In genomic region chr3:196339044-196339443, GRCh38 we compare ENCODE assay signal across 27 cellular contexts. TPM values are rescaled to one million over a fixed set of nuclear protein-coding genes. Genes with fewer than 3 reads are reported as not detected.
A peak's percentile ranks its signal among the peaks of the same experiment; 100 is the strongest.
DNase-seq lines count a peak whose midpoint lies in the region; TF ChIP-seq lines count a peak whose summit lies in the region.
"Had no signal": no experiment of that assay in that cellular context is flagged by ENCODE, and none has a peak within 500 bp of the region (broad histone marks: within the 10 kb centered on the region; RNA-seq: fewer than 3 reads in every experiment).

No MANE protein-coding gene starts in this region.

- H3K4me3 ChIP-seq in breast epithelium = no peak overlapping the region
- no peak overlapping the region for H3K4me3 ChIP-seq in SJSA1
- H3K4me3 ChIP-seq in BE2C (ENCODE audit: low read depth, low read length) = no peak overlapping the region
- H3K4me3 ChIP-seq in esophagus muscularis mucosa = no peak overlapping the region
- H3K4me3 ChIP-seq: adrenal gland had no signal

- H3K27me3 Mint-ChIP-seq in MCF 10A (ENCODE audit: insufficient read depth, unreplicated experiment) (no peaks in the 10 kb centered on the region), immature natural killer cell (ENCODE audit: low read depth in 3 of 3) (peaks cover 0 to 8% (median 1%) of the 10 kb centered on the region in 3 donors)
- H3K27me3 Mint-ChIP-seq: activated CD8-positive, alpha-beta T cell treated with anti-CD3 and anti-CD28 coated beads for 36 hours; CD4-positive, alpha-beta T cell; type B pancreatic cell had no signal

- 93% methylated on average over 5 of the region's 6 CpGs for whole genome bisulfite sequencing in esophagus muscularis mucosa

- POLR2A ChIA-PET in MCF 10A (lab: Yijun Ruan, JAX) = interaction anchor here (0.6 to 4.7 kb wide), 12 partner anchors 8 to 229 kb away, joined by 3 to 72 read pairs (median 5); partner anchors contain the start of genes DYNLT2B, FBXO45, RNF168 and UBXN7

- H3K4me3 Mint-ChIP-seq in MCF 10A (ENCODE audit: unreplicated experiment) (peak overlapping the region; percentile 55), immature natural killer cell (peak overlapping the region in 3 of 5 donors; percentile 9 to 94 (median 73))
- H3K4me3 Mint-ChIP-seq: activated CD8-positive, alpha-beta T cell treated with anti-CD3 and anti-CD28 coated beads for 36 hours; activated naive CD4-positive, alpha-beta T cell treated with anti-CD3 and anti-CD28 coated beads, Interleukin-2, amount 10 ng/mL, durations not matched to agents 7 days and 5 days; activated T-helper 17 cell treated with anti-CD3 and anti-CD28 coated beads, Interleukin-2, amount 50 U/mL, for 72 hours; brain; CD4-positive, alpha-beta T cell; neural crest cell; type B pancreatic cell had no signal

- intact Hi-C loops in MCF 10A (cut with micrococcal nuclease) (loop anchor here (2.0 to 5.0 kb wide), 2 partner anchors 92 to 163 kb away; partner anchors contain the start of gene RNF168), breast epithelium (cut with DNase I; ENCODE audit: low total_unique reads) (no loop called here), esophagus muscularis mucosa (cut with DNase I) (no loop called here)

- no peak for TF ChIP-seq EP300 in esophagus muscularis mucosa (IDR thresholded peaks at IDR 0.05)

- DNase-seq in MCF 10A (ENCODE audit: unreplicated experiment) (peak; percentile 21), breast epithelium (ENCODE audit: low spot score in 2 of 2) (no peak), SJSA1 (ENCODE audit: low read depth in 1 of 2, low spot score in 2 of 2) (peak in 1 of 2 experiments; percentile 15), immature natural killer cell (no peak), NCI-H1105 (lab: John Stamatoyannopoulos, UW) (no peak), BE2C (no peak), esophagus muscularis mucosa (ENCODE audit: extremely low spot score) (no peak)
- DNase-seq in effector CD4-positive, alpha-beta T cell = no peak
- DNase-seq: activated CD4-positive, alpha-beta T cell treated with anti-CD3 and anti-CD28 coated beads for 1 hour; activated CD8-positive, alpha-beta memory T cell treated with anti-CD3 and anti-CD28 coated beads, Interleukin-2, amount 50 U/mL, for 48 hours; activated CD8-positive, alpha-beta T cell treated with anti-CD3 and anti-CD28 coated beads for 36 hours; activated naive CD4-positive, alpha-beta T cell treated with anti-CD3 and anti-CD28 coated beads, Interleukin-2, amount 10 ng/mL, durations not matched to agents 7 days and 5 days; CD4-positive, alpha-beta T cell; H7; hypothalamus; retina; Right ventricle myocardium superior; stimulated activated naive CD4-positive, alpha-beta T cell had no signal

- H3K27ac Mint-ChIP-seq in MCF 10A (ENCODE audit: low read depth, unreplicated experiment) (peak overlapping the region; percentile 80), immature natural killer cell (peak overlapping the region; percentile 40 to 91 (median 70))
- H3K27ac Mint-ChIP-seq: activated CD8-positive, alpha-beta T cell treated with anti-CD3 and anti-CD28 coated beads for 36 hours; activated naive CD4-positive, alpha-beta T cell treated with anti-CD3 and anti-CD28 coated beads, Interleukin-2, amount 10 ng/mL, durations not matched to agents 7 days and 5 days; activated T-helper 17 cell treated with anti-CD3 and anti-CD28 coated beads, Interleukin-2, amount 50 U/mL, for 72 hours; brain; CD4-positive, alpha-beta T cell had no signal

- peaks cover 0 to 9% of the 10 kb centered on the region in 2 donors for H3K9me3 ChIP-seq in breast epithelium
- no peaks in the 10 kb centered on the region for H3K9me3 ChIP-seq in SJSA1 (replicated peaks)
- no peaks in the 10 kb centered on the region for H3K9me3 ChIP-seq in BE2C
- no peaks in the 10 kb centered on the region for H3K9me3 ChIP-seq in esophagus muscularis mucosa
- H3K9me3 ChIP-seq: adrenal gland had no signal

- no peaks in the 10 kb centered on the region for H3K9me3 Mint-ChIP-seq in MCF 10A (ENCODE audit: unreplicated experiment)
- no peaks in the 10 kb centered on the region for H3K9me3 Mint-ChIP-seq in immature natural killer cell
- H3K9me3 Mint-ChIP-seq: activated CD8-positive, alpha-beta T cell treated with anti-CD3 and anti-CD28 coated beads for 36 hours; activated naive CD4-positive, alpha-beta T cell treated with anti-CD3 and anti-CD28 coated beads, Interleukin-2, amount 10 ng/mL, durations not matched to agents 7 days and 5 days; activated T-helper 17 cell treated with anti-CD3 and anti-CD28 coated beads, Interleukin-2, amount 50 U/mL, for 72 hours; CD4-positive, alpha-beta T cell; neural crest cell; type B pancreatic cell had no signal

- H3K27ac ChIP-seq in breast epithelium (no peak overlapping the region), SJSA1 (peak overlapping the region; percentile 93), esophagus muscularis mucosa (replicated peaks in 1 of 4) (no peak overlapping the region)
- H3K27ac ChIP-seq: adrenal gland, parathyroid adenoma had no signal

- CTCF ChIA-PET in MCF 10A (lab: Yijun Ruan, JAX) = no interaction called here

- no peaks in the 10 kb centered on the region for H3K27me3 ChIP-seq in breast epithelium
- no peaks in the 10 kb centered on the region for H3K27me3 ChIP-seq in SJSA1 (replicated peaks)
- no peaks in the 10 kb centered on the region for H3K27me3 ChIP-seq in BE2C
- peaks cover 0 to 38% (median 0%) of the 10 kb centered on the region in 4 donors for H3K27me3 ChIP-seq in esophagus muscularis mucosa
- H3K27me3 ChIP-seq: adrenal gland had no signal

- TF ChIP-seq POLR2A in breast epithelium (IDR thresholded peaks at IDR 0.05) (no peak), esophagus muscularis mucosa (IDR thresholded peaks at IDR 0.05; ENCODE audit: low read depth) (no peak)

- H3K36me3 ChIP-seq in breast epithelium (no peaks in the 10 kb centered on the region), SJSA1 (no peaks in the 10 kb centered on the region), BE2C (no peaks in the 10 kb centered on the region), esophagus muscularis mucosa (no peaks in the 10 kb centered on the region)
- H3K36me3 ChIP-seq: adrenal gland had no signal

- TF ChIP-seq CTCF in MCF 10A (IDR thresholded peaks at IDR 0.05; ENCODE audit: unreplicated experiment) (no peak), breast epithelium (IDR thresholded peaks at IDR 0.05) (no peak), BE2C (IDR thresholded peaks at IDR 0.05; ENCODE audit: low read depth, low read length) (no peak), esophagus muscularis mucosa (IDR thresholded peaks at IDR 0.05) (no peak)

- TSS peak; percentile 30 for BruUV-seq in MCF 10A (replicated peaks; lab: Mats Ljungman, UMichigan)

- H3K4me1 Mint-ChIP-seq in MCF 10A (ENCODE audit: insufficient read depth, unreplicated experiment) (peaks cover 24% of the 10 kb centered on the region), immature natural killer cell (peaks cover 0 to 12% of the 10 kb centered on the region in 2 donors)
- H3K4me1 Mint-ChIP-seq: activated naive CD4-positive, alpha-beta T cell treated with anti-CD3 and anti-CD28 coated beads, Interleukin-2, amount 10 ng/mL, durations not matched to agents 7 days and 5 days; activated T-helper 17 cell treated with anti-CD3 and anti-CD28 coated beads, Interleukin-2, amount 50 U/mL, for 72 hours; brain; neural crest cell had no signal

- H3K36me3 Mint-ChIP-seq in MCF 10A (ENCODE audit: insufficient read depth, unreplicated experiment) (no peaks in the 10 kb centered on the region), immature natural killer cell (no peaks in the 10 kb centered on the region)
- H3K36me3 Mint-ChIP-seq: activated naive CD4-positive, alpha-beta T cell treated with anti-CD3 and anti-CD28 coated beads, Interleukin-2, amount 10 ng/mL, durations not matched to agents 7 days and 5 days; brain; type B pancreatic cell had no signal

- H3K4me1 ChIP-seq in breast epithelium = no peaks in the 10 kb centered on the region
- H3K4me1 ChIP-seq in SJSA1 (replicated peaks) = peaks cover 41% of the 10 kb centered on the region
- H3K4me1 ChIP-seq in BE2C = no peaks in the 10 kb centered on the region
- no peaks in the 10 kb centered on the region for H3K4me1 ChIP-seq in esophagus muscularis mucosa
- H3K4me1 ChIP-seq: adrenal gland, parathyroid adenoma had no signal

RNA-seq across cellular contexts. Expression of gene TM4SF19, which starts 0.9 kb away (rescaled TPM):
- 2.4 and 7.3 TPM in 2 replicates for total RNA-seq in MCF 10A (2022)
- 1 to 10 TPM in 2 of 3 donors, not detected in 1; 1.4 to 2.8 TPM for total RNA-seq in breast epithelium
- total RNA-seq in SJSA1 (2014; rRNA removed; shearing (Covaris generic)) = 0.19 and 5.0 TPM in 2 replicates
- 10 to 100 TPM in 1 of 3 donors, 1 to 10 TPM in 1, under 1 TPM in 1; 0.84 to 10.5 (median 5.1) TPM for polyA plus RNA-seq in immature natural killer cell
- not detected for polyA plus RNA-seq in BE2C (2012; ENCODE audit: insufficient read depth, insufficient read length, low read depth)
- not detected for total RNA-seq in esophagus muscularis mucosa
- total RNA-seq: activated CD8-positive, alpha-beta T cell treated with anti-CD3 and anti-CD28 coated beads for 36 hours; activated T-helper 17 cell treated with anti-CD3 and anti-CD28 coated beads, Interleukin-2, amount 50 U/mL, for 72 hours; CD4-positive, alpha-beta T cell; H7; neural crest cell; OCI-LY7; skeletal muscle tissue; T-helper 2 cell treated with Interferon-gamma antibody and Interleukin-4, amounts not matched to agents 100 ng/mL and 5 ng/mL, for 36 hours had no signal

RNA-seq across cellular contexts. Expression of gene DYNLT2B, which starts 21.0 kb away (rescaled TPM):
- total RNA-seq in MCF 10A (2022) (22.3 and 23.5 TPM in 2 replicates), breast epithelium (10 to 100 TPM in 2 of 3 donors, 1 to 10 TPM in 1; 8.5 to 14.9 (median 14.1) TPM), esophagus muscularis mucosa (1 to 10 TPM; 5.3 to 9.5 (median 6.8) TPM)
- 20.5 and 24.2 TPM in 2 replicates for total RNA-seq in SJSA1 (2014; rRNA removed; shearing (Covaris generic))
- 10 to 100 TPM; 15.6 to 17.8 (median 16.8) TPM for polyA plus RNA-seq in immature natural killer cell
- polyA plus RNA-seq in BE2C (2012; ENCODE audit: insufficient read depth, insufficient read length, low read depth) = 7.5 TPM

RNA-seq across cellular contexts. Expression of gene PCYT1A, which starts 51.5 kb away (rescaled TPM):
- total RNA-seq in MCF 10A (2022) = 64.5 and 78.1 TPM in 2 replicates
- total RNA-seq in breast epithelium = 10 to 100 TPM; 55.9 to 92.0 (median 56.4) TPM
- 63.7 and 84.6 TPM in 2 replicates for total RNA-seq in SJSA1 (2014; rRNA removed; shearing (Covaris generic))
- 10 to 100 TPM; 19.4 to 38.3 (median 32.0) TPM for polyA plus RNA-seq in immature natural killer cell
- polyA plus RNA-seq in BE2C (2012; ENCODE audit: insufficient read depth, insufficient read length, low read depth) = 63.7 TPM
- total RNA-seq in esophagus muscularis mucosa = 10 to 100 TPM; 55.7 to 62.7 (median 59.3) TPM
